8 cellular contexts compared by ENCODE assay signal in genomic region chr3:127822836-127823589, GRCh38. TPM values are rescaled to one million over a fixed set of nuclear protein-coding genes. Genes with fewer than 3 reads are reported as not detected.
DNase-seq lines count a peak whose midpoint lies in the region; ATAC-seq, FAIRE-seq and TF ChIP-seq lines count a peak whose summit lies in the region.

No MANE protein-coding gene starts in this region.

- 4 to 7% methylated on average over 23 to 98 of the region's 98 CpGs for WGBS in pancreas, 2 donors

- H3K27me3 ChIP-seq in AG04450 (ENCODE audit: control insufficient read depth, insufficient read depth, low read length) (no peaks in the 10 kb centered on the region), pancreas (no peaks in the 10 kb centered on the region)

- peaks cover 11% of the 10 kb centered on the region for H3K4me1 Mint-ChIP-seq in activated T-cell treated with anti-CD3 and anti-CD28 coated beads, Interleukin-2, amount 50 U/mL, for 4 hours (ENCODE audit: low read depth)

- H3K27me3 Mint-ChIP-seq in activated T-cell treated with anti-CD3 and anti-CD28 coated beads, Interleukin-2, amount 50 U/mL, for 4 hours (ENCODE audit: low read depth): peaks cover 49% of the 10 kb centered on the region

- no peaks in the 10 kb centered on the region for H3K36me3 Mint-ChIP-seq in activated T-cell treated with anti-CD3 and anti-CD28 coated beads, Interleukin-2, amount 50 U/mL, for 4 hours (ENCODE audit: insufficient read depth)

- H3K4me3 ChIP-seq in AG04450 (ENCODE audit: low read depth, low read length): peak overlapping the region; percentile 77
- peak overlapping the region; percentile 29 to 65 (median 45) for H3K4me3 ChIP-seq in pancreas

- H3K36me3 ChIP-seq in pancreas: no peaks in the 10 kb centered on the region

- intact Hi-C loops in Right ventricle myocardium superior (cut with DNase I): loop anchor here (5.0 kb wide), 2 partner anchors 126 to 151 kb away; partner anchors contain the start of gene ABTB1
- intact Hi-C loops in pancreas (cut with DNase I): loop anchor here in 1 of 3 donors (10.0 kb wide), 1 partner anchor 158 kb away; no protein-coding TSS in a partner anchor

- peak overlapping the region; percentile 80 for H3K27ac ChIP-seq in AG04450 (ENCODE audit: low read depth, low read length)
- no peak overlapping the region for H3K27ac ChIP-seq in pancreas

- ATAC-seq in HG03159 (IDR thresholded peaks at IDR 0.05; ENCODE audit: unreplicated experiment): peak; percentile 44
- peak; percentile 59 to 69 for ATAC-seq in activated T-cell treated with anti-CD3 and anti-CD28 coated beads, Interleukin-2, amount 50 U/mL, for 4 hours
- peak; percentile 85 for ATAC-seq in Right ventricle myocardium superior (ENCODE audit: poor library complexity)
- peak; percentile 49 to 68 (median 66) for ATAC-seq in pancreas

- FAIRE-seq in pancreas (lab: Jason Lieb, UNC): no peak

- TF ChIP-seq CTCF in AG04450 (IDR thresholded peaks at IDR 0.05; ENCODE audit: low read depth, low read length) (no peak), GM12872 (IDR thresholded peaks at IDR 0.05; ENCODE audit: insufficient read depth, low read depth, low read length) (0 out of 3 replicates have a peak, but pooled peaks have one; percentile 15), pancreas (IDR thresholded peaks at IDR 0.05) (no peak)

- POLR2A ChIA-PET in AG04450 (lab: Yijun Ruan, JAX): interaction anchor here (0.7 to 1.6 kb wide), 4 partner anchors 19 to 63 kb away, joined by 3 to 6 read pairs (median 3); no protein-coding TSS in a partner anchor

- H3K9me3 Mint-ChIP-seq in activated T-cell treated with anti-CD3 and anti-CD28 coated beads, Interleukin-2, amount 50 U/mL, for 4 hours: peaks cover 4% of the 10 kb centered on the region

- DNase-seq in AG04450 (ENCODE audit: low read depth, low spot score) (no peak), Right ventricle myocardium superior (peak; percentile 81), pancreas (peak in 4 of 6 donors; percentile 12 to 72 (median 30)), Kasumi-1 (lab: John Stamatoyannopoulos, UW) (no peak), NCI-H510A treated with DMSO at 0.1 percent for 48 hours (lab: John Stamatoyannopoulos, UW) (no peak)
- no peak for DNase-seq in activated T-cell treated with anti-CD3 and anti-CD28 coated beads, Interleukin-2, amount 50 U/mL, for 4 hours

- H3K4me1 ChIP-seq in pancreas: peaks cover 0 to 5% (median 0%) of the 10 kb centered on the region in 3 donors

- CTCF ChIA-PET in AG04450 (lab: Charles Lee): interaction anchor here (1.2 to 1.7 kb wide), 4 partner anchors 126 to 171 kb away, joined by 3 to 8 read pairs (median 4); no protein-coding TSS in a partner anchor

- H3K9me3 ChIP-seq in AG04450 (ENCODE audit: control insufficient read depth, insufficient read depth, low read length) (peaks cover 1% of the 10 kb centered on the region), pancreas (no peaks in the 10 kb centered on the region)

- H3K4me3 Mint-ChIP-seq in activated T-cell treated with anti-CD3 and anti-CD28 coated beads, Interleukin-2, amount 50 U/mL, for 4 hours: peak overlapping the region; percentile 79

RNA-seq across cellular contexts. Expression of gene MGLL, which starts 0.7 kb away (rescaled TPM):
- polyA plus RNA-seq in AG04450 (2011; rRNA removed): 49.1 and 51.5 TPM in 2 replicates
- 67.4 and 85.4 TPM in 2 replicates for polyA minus RNA-seq in AG04450 (2011; rRNA and poly(A)+ RNA removed)
- 1 to 10 TPM; 2.2 to 8.0 (median 2.6) TPM for total RNA-seq in activated T-cell treated with anti-CD3 and anti-CD28 coated beads, Interleukin-2, amount 50 U/mL, for 4 hours
- 83.5 TPM for total RNA-seq in Right ventricle myocardium superior
- total RNA-seq in pancreas: 10 to 100 TPM in 1 of 6 donors, 1 to 10 TPM in 5; 3.3 to 11.4 (median 7.5) TPM
- 1 to 10 TPM; 5.2 to 5.9 TPM for polyA plus RNA-seq in pancreas

Comparison
In these comparisons a context has a peak if more than half of its experiments do, and no peak if none do; other contexts are left out.
1. DNase-seq: peak in Right ventricle myocardium superior (single experiment) and pancreas (4 of 6); none in AG04450 (single experiment), activated T-cell treated with anti-CD3 and anti-CD28 coated beads, Interleukin-2, amount 50 U/mL, for 4 hours (single experiment), Kasumi-1 (0 of 2) and NCI-H510A treated with DMSO at 0.1 percent for 48 hours (single experiment).
2. Peak in every context shown above with its lines, with median percentiles within 50 percentile points of each other: ATAC-seq.